20 cellular contexts compared by ENCODE assay signal in the genomic region with DNA sequence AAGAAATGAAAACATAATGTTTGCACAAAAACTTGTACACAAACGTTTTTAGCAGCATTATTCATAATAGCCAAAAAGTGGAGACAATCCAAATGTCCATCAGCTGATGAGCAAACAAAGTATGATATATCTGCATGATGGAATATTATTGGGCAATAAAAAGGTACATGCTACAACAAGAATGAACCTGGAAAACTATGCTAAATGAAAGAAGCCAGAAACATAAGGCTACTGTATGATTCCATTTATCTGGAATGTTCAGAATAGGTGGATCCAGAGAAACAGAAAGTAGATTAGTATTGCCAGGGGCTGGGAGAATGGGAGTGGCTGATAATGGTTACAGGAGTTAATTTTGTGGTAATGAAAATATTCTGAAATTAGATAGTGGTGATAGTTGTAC.
"Had no signal": no experiment of that assay in that cellular context is flagged by ENCODE, and none has a peak within 500 bp of the region (broad histone marks: within the 10 kb centered on the region; RNA-seq: fewer than 3 reads in every experiment).

No MANE protein-coding gene starts in this region.

- FAIRE-seq: endothelial cell of umbilical vein, frontal cortex had no signal

- H3K27me3 ChIP-seq: ascending aorta, cardiac muscle cell, sigmoid colon, tibial artery had no signal

- H3K4me3 ChIP-seq: ascending aorta, cardiac muscle cell, left ventricle myocardium inferior, sigmoid colon, tibial artery had no signal

- H3K27ac ChIP-seq: ascending aorta, cardiac muscle cell, left ventricle myocardium inferior, sigmoid colon, tibial artery had no signal

- H3K9me3 ChIP-seq: ascending aorta, sigmoid colon, tibial artery had no signal

- H3K4me1 ChIP-seq: ascending aorta, left ventricle myocardium inferior, sigmoid colon, tibial artery had no signal

- DNase-seq: activated CD4-positive, CD25-positive, alpha-beta regulatory T cell treated with anti-CD3 and anti-CD28 coated beads, Interleukin-2, amount 50 U/mL, for 72 hours; activated CD8-positive, alpha-beta memory T cell treated with anti-CD3 and anti-CD28 coated beads for 24 hours; activated CD8-positive, alpha-beta memory T cell treated with anti-CD3 and anti-CD28 coated beads, Interleukin-2, amount 50 U/mL, for 48 hours; activated effector memory CD4-positive, alpha-beta T cell treated with Interleukin-2 at 50 U/mL for 16 hours; activated naive CD4-positive, alpha-beta T cell treated with anti-CD3 and anti-CD28 coated beads, Interleukin-2, amount 50 U/mL, for 16 hours; activated T-cell treated with anti-CD3 and anti-CD28 coated beads, Interleukin-2, amount 50 U/mL, for 48 hours; dermis blood vessel endothelial cell; effector memory CD4-positive, alpha-beta T cell; hypothalamus; left ventricle myocardium inferior; nephron progenitor cell; nucleus accumbens; posterior cingulate gyrus; sigmoid colon; stimulated activated naive B cell treated with anti-CD40 and anti-IgM and Interleukin-4, amounts not matched to agents 10 μg/mL and 1 μg/mL and 100 μg/mL, for 72 hours; tibial artery had no signal

- ATAC-seq: stimulated activated naive B cell treated with anti-CD40 and anti-IgM and Interleukin-4, amounts not matched to agents 10 μg/mL and 1 μg/mL and 100 μg/mL, for 72 hours had no signal
